ENCODE assay signal across 6 cellular contexts in the genomic region with DNA sequence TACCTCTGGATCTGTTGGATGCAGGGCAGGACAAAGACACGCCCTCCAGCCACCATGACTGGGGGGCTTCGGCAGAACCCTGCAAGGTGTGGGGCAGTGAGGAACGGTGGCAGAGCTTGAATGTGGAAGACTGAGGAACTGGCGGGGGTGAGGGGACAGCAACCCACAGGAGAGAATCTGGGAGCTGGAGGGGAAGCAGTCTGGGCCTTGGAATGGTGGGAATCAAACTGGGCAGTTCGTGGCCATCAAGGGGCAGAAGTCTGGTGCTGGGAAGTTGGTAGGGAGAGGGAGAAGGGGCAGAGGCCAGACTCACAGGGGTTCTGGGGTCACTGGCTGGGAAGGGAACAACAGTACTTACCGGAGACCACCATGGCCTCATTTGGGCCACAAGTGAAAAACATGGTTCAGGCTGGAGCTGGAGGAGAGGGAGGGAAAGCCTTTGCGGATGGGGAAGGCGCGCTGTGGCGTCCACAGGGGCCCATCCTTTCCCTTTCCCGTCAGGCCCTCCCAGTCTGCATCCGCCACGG. TPM values are rescaled to one million over a fixed set of nuclear protein-coding genes. Genes with fewer than 3 reads are reported as not detected.
DNase-seq lines count a peak whose midpoint lies in the region; ATAC-seq and TF ChIP-seq lines count a peak whose summit lies in the region.

No MANE protein-coding gene starts in this region.

- H3K27ac ChIP-seq in right lobe of liver = peak overlapping the region; percentile 88 to 98 (median 89)

- H3K4me3 ChIP-seq in GM08714 (ENCODE audit: low read length) (peak overlapping the region; percentile 94), right lobe of liver (peak overlapping the region; percentile 82 to 95 (median 93))

- peaks cover 74% of the 10 kb centered on the region for H3K36me3 Mint-ChIP-seq in activated CD8-positive, alpha-beta T cell treated with anti-CD3 and anti-CD28 coated beads for 36 hours (ENCODE audit: low read depth)

- no peaks in the 10 kb centered on the region for H3K9me3 ChIP-seq in right lobe of liver

- peak overlapping the region; percentile 99 for H3K4me3 Mint-ChIP-seq in activated CD8-positive, alpha-beta T cell treated with anti-CD3 and anti-CD28 coated beads for 36 hours

- H3K27ac Mint-ChIP-seq in activated CD8-positive, alpha-beta T cell treated with anti-CD3 and anti-CD28 coated beads for 36 hours = peak overlapping the region; percentile 87

- no peaks in the 10 kb centered on the region for H3K27me3 Mint-ChIP-seq in activated CD8-positive, alpha-beta T cell treated with anti-CD3 and anti-CD28 coated beads for 36 hours

- POLR2A ChIA-PET in activated CD8-positive, alpha-beta T cell treated with anti-CD3 and anti-CD28 coated beads for 36 hours (lab: Charles Lee) = interaction anchor here (0.6 to 10.9 kb wide), 13 partner anchors 11 to 283 kb away, joined by 3 to 212 read pairs (median 4); no protein-coding TSS in a partner anchor

- H3K4me1 ChIP-seq in right lobe of liver = peaks cover 0 to 16% (median 8%) of the 10 kb centered on the region in 4 donors

- TF ChIP-seq POLR2A in right lobe of liver (IDR thresholded peaks at IDR 0.05) = no peak

- CTCF ChIA-PET in activated CD8-positive, alpha-beta T cell treated with anti-CD3 and anti-CD28 coated beads for 36 hours (lab: Charles Lee) = interaction anchor here (0.7 to 25.8 kb wide), 7 partner anchors 11 to 258 kb away, joined by 3 to 704 read pairs (median 3); a partner anchor contains a TSS

- peak; percentile 34 for DNase-seq in activated CD8-positive, alpha-beta T cell treated with anti-CD3 and anti-CD28 coated beads for 36 hours
- no peak for DNase-seq in right lobe of liver

- intact Hi-C loops in activated CD8-positive, alpha-beta T cell treated with anti-CD3 and anti-CD28 coated beads for 36 hours (cut with micrococcal nuclease) = loop anchor here (5.0 kb wide), 1 partner anchor 45 kb away; no protein-coding TSS in a partner anchor
- intact Hi-C loops in right lobe of liver (cut with DNase I) = no loop called here

- H3K4me1 Mint-ChIP-seq in activated CD8-positive, alpha-beta T cell treated with anti-CD3 and anti-CD28 coated beads for 36 hours (ENCODE audit: low read depth) = peaks cover 70% of the 10 kb centered on the region

- no peaks in the 10 kb centered on the region for H3K27me3 ChIP-seq in right lobe of liver

- WGBS in right lobe of liver (ENCODE audit: insufficient coverage, low coverage, low lambda C conversion rate, missing lambda C conversion rate) = 17% methylated on average over 8 of the region's 13 CpGs

- TF ChIP-seq CTCF in activated CD8-positive, alpha-beta T cell treated with anti-CD3 and anti-CD28 coated beads for 36 hours (IDR thresholded peaks at IDR 0.05) = no peak
- no peak for TF ChIP-seq CTCF in right lobe of liver (IDR thresholded peaks at IDR 0.05)

- H3K36me3 ChIP-seq in right lobe of liver = peaks cover 0 to 30% (median 23%) of the 10 kb centered on the region in 4 donors

- ATAC-seq in activated CD8-positive, alpha-beta T cell treated with anti-CD3 and anti-CD28 coated beads for 36 hours = peak; percentile 1
- ATAC-seq in right lobe of liver (peak; percentile 10 to 17 (median 15)), HG02642 (IDR thresholded peaks at IDR 0.05; ENCODE audit: poor library complexity, unreplicated experiment) (no peak), HG03097 (IDR thresholded peaks at IDR 0.05; ENCODE audit: low FRiP score, unreplicated experiment) (no peak), GM18867 (IDR thresholded peaks at IDR 0.05; ENCODE audit: unreplicated experiment) (no peak)

- H3K9me3 Mint-ChIP-seq in activated CD8-positive, alpha-beta T cell treated with anti-CD3 and anti-CD28 coated beads for 36 hours = peaks cover 7% of the 10 kb centered on the region

RNA-seq across cellular contexts. Expression of a gene that starts 0.6 kb away (rescaled TPM):
- 100 to 1,000 TPM; 135 TPM for total RNA-seq in activated CD8-positive, alpha-beta T cell treated with anti-CD3 and anti-CD28 coated beads for 36 hours
- 10 to 100 TPM; 37.1 to 92.2 (median 73.5) TPM for total RNA-seq in right lobe of liver

RNA-seq across cellular contexts. Expression of a gene that starts 2.5 kb away (rescaled TPM):
- total RNA-seq in activated CD8-positive, alpha-beta T cell treated with anti-CD3 and anti-CD28 coated beads for 36 hours = 100 to 1,000 TPM; 375 to 386 TPM
- total RNA-seq in right lobe of liver = 10 to 100 TPM in 3 of 6 experiments, 1 to 10 TPM in 3; 2.8 to 72.3 (median 24.5) TPM

RNA-seq across cellular contexts. Expression of a gene that starts 21.7 kb away (rescaled TPM):
- 1,000 to 10,000 TPM; 1,556 to 1,579 TPM for total RNA-seq in activated CD8-positive, alpha-beta T cell treated with anti-CD3 and anti-CD28 coated beads for 36 hours
- total RNA-seq in right lobe of liver = 100 to 1,000 TPM; 150 to 268 (median 241) TPM

RNA-seq across cellular contexts. Expression of a gene that starts 24.8 kb away (rescaled TPM):
- total RNA-seq in activated CD8-positive, alpha-beta T cell treated with anti-CD3 and anti-CD28 coated beads for 36 hours = 10 to 100 TPM; 80.4 to 90.7 TPM
- 10 to 100 TPM in 4 of 6 experiments, 1 to 10 TPM in 2; 8.8 to 15.5 (median 12.1) TPM for total RNA-seq in right lobe of liver

RNA-seq across cellular contexts. Expression of a gene that starts 51.1 kb away (rescaled TPM):
- 10 to 100 TPM; 21.0 to 22.0 TPM for total RNA-seq in activated CD8-positive, alpha-beta T cell treated with anti-CD3 and anti-CD28 coated beads for 36 hours
- 1 to 10 TPM; 1.2 to 2.7 (median 1.9) TPM for total RNA-seq in right lobe of liver

Comparison
In these comparisons a context has a peak if more than half of its experiments do, and no peak if none do; other contexts are left out.
1. ATAC-seq: peak in activated CD8-positive, alpha-beta T cell treated with anti-CD3 and anti-CD28 coated beads for 36 hours (single experiment) and right lobe of liver (4 of 4); none in HG02642 (single experiment), HG03097 (single experiment) and GM18867 (single experiment).
2. RNA of a gene that starts 2.5 kb away (total RNA-seq): 375 to 386 TPM in activated CD8-positive, alpha-beta T cell treated with anti-CD3 and anti-CD28 coated beads for 36 hours; 2.8 to 72.3 TPM in right lobe of liver; every median in the first group is over 4 times any median in the second.
3. RNA of a gene that starts 21.7 kb away (total RNA-seq): 1,556 to 1,579 TPM in activated CD8-positive, alpha-beta T cell treated with anti-CD3 and anti-CD28 coated beads for 36 hours; 150 to 268 TPM in right lobe of liver; every median in the first group is over 4 times any median in the second.